5 cellular contexts compared by ENCODE assay signal in genomic region chr11:43177938-43178337, GRCh38.
"Had no signal": no experiment of that assay in that cellular context is flagged by ENCODE, and none has a peak within 500 bp of the region (broad histone marks: within the 10 kb centered on the region; RNA-seq: fewer than 3 reads in every experiment).

No MANE protein-coding gene starts in this region.

- DNase-seq: IMR-90, KBM-7, KG1 had no signal

- H3K4me3 ChIP-seq: K562 had no signal

- H3K27ac ChIP-seq: HL-60 had no signal
